2 cellular contexts compared by ENCODE assay signal in the genomic region with DNA sequence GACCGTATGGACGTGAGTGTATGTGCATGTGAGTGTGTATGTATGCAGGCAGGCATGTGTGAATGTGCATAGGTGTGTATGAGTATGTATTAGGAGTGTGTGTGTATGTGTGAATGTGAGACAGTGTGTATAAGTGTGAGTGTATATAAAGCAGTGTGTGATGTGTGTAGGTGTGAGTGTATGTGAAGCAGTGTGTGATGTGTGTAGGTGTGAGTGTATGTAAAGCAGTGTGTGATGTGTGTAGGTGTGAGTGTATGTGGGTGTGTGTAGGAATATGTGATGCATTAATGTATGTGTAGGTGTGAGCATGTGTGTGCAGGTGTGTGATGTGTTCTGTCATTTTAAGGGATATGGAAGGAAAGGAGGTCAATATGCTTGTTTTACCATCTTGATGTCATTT.
TF ChIP-seq lines count a peak whose summit lies in the region.

No MANE protein-coding gene starts in this region.

TF ChIP-seq in IMR-90, 13 proteins besides CTCF, POLR2A, EP300 and RAD21:
- TF ChIP-seq MAFK (IDR thresholded peaks at IDR 0.05; ENCODE audit: low read depth, low read length) (no peak), FOS (IDR thresholded peaks at IDR 0.05; ENCODE audit: low read depth, low read length) (no peak), CHD1 (IDR thresholded peaks at IDR 0.05; ENCODE audit: low read depth, low read length) (no peak), SMC3 (IDR thresholded peaks at IDR 0.05; ENCODE audit: low read depth, low read length) (no peak), NFE2L2 (IDR thresholded peaks at IDR 0.05; ENCODE audit: low read depth, low read length) (no peak), RCOR1 (IDR thresholded peaks at IDR 0.05; ENCODE audit: insufficient replicate concordance, low read length) (no peak)
- TF ChIP-seq, protein P1, sequence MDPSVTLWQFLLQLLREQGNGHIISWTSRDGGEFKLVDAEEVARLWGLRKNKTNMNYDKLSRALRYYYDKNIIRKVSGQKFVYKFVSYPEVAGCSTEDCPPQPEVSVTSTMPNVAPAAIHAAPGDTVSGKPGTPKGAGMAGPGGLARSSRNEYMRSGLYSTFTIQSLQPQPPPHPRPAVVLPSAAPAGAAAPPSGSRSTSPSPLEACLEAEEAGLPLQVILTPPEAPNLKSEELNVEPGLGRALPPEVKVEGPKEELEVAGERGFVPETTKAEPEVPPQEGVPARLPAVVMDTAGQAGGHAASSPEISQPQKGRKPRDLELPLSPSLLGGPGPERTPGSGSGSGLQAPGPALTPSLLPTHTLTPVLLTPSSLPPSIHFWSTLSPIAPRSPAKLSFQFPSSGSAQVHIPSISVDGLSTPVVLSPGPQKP (IDR thresholded peaks at IDR 0.05; ENCODE audit: borderline replicate concordance, low read depth, low read length): no peak
TF ChIP-seq in IMR-90: peak in this region for 0.

TF ChIP-seq in H1, 55 proteins besides CTCF, POLR2A, EP300 and RAD21:
- TF ChIP-seq CEBPB (IDR thresholded peaks at IDR 0.05; ENCODE audit: low read depth, low read length) (no peak), SP1 (IDR thresholded peaks at IDR 0.05; ENCODE audit: low read depth, low read length) (no peak), POU5F1 (IDR thresholded peaks at IDR 0.05; ENCODE audit: low read depth, low read length) (no peak), TBP (IDR thresholded peaks at IDR 0.05; ENCODE audit: low read depth, low read length) (no peak), JUND (IDR thresholded peaks at IDR 0.05; ENCODE audit: low read length) (no peak), SIN3A (conservative IDR thresholded peaks at IDR 0.05 in 1 of 2, IDR thresholded peaks at IDR 0.05 in 1 of 2; ENCODE audit: low read depth in 1 of 2, low read length in 2 of 2) (no peak), BRCA1 (IDR thresholded peaks at IDR 0.05; ENCODE audit: low read depth, low read length) (no peak), CBX5 (IDR thresholded peaks at IDR 0.05; ENCODE audit: low read depth, low read length) (no peak), CHD1 (IDR thresholded peaks at IDR 0.05; ENCODE audit: low read depth, low read length) (no peak), HDAC6 (IDR thresholded peaks at IDR 0.05; ENCODE audit: low read depth, low read length) (no peak), RFX5 (IDR thresholded peaks at IDR 0.05; ENCODE audit: borderline replicate concordance, low read depth, low read length) (no peak), NANOG (IDR thresholded peaks at IDR 0.05; ENCODE audit: insufficient read depth, low read depth, low read length, poor library complexity, severe bottlenecking) (no peak), KDM4A (IDR thresholded peaks at IDR 0.05; ENCODE audit: low read depth, low read length, severe bottlenecking) (no peak), BCL11A (IDR thresholded peaks at IDR 0.05; ENCODE audit: low read depth in 2 of 2, low read length in 2 of 2) (no peak), MAFK (IDR thresholded peaks at IDR 0.05; ENCODE audit: low read depth, low read length) (no peak)
- TF ChIP-seq, protein P2, sequence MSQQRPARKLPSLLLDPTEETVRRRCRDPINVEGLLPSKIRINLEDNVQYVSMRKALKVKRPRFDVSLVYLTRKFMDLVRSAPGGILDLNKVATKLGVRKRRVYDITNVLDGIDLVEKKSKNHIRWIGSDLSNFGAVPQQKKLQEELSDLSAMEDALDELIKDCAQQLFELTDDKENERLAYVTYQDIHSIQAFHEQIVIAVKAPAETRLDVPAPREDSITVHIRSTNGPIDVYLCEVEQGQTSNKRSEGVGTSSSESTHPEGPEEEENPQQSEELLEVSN (IDR thresholded peaks at IDR 0.05): no peak
